ENCODE assay signal across 8 cellular contexts in the genomic region with DNA sequence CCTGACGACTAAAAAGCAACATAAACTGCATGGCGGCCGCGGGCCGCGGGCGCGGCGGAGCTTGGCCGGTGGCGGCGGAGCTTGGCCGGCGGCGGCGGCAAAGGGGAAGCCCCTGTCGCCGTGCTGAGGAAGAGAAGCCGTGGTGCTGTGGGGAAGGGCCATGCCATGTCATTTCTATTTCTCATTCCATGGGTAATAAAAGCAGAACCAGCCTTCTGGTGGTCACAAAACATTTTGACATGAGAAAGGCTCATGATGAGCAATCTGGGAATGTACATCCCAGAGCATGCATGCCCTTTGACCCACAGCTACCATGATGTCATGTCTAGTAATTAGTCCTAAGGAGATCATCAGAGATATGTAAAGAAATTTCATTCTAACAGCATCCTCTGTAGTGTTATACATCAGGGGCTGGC. TPM values are rescaled to one million over a fixed set of nuclear protein-coding genes. Genes with fewer than 3 reads are reported as not detected.
DNase-seq lines count a peak whose midpoint lies in the region; ATAC-seq and TF ChIP-seq lines count a peak whose summit lies in the region.

No MANE protein-coding gene starts in this region.

- H3K27ac ChIP-seq in MM.1S (ENCODE audit: low read length) = no peak overlapping the region
- peak overlapping the region; percentile 63 for H3K27ac ChIP-seq in left ventricle myocardium inferior (replicated peaks)

- H3K27ac Mint-ChIP-seq in activated T-helper 1 cell treated with anti-CD3 and anti-CD28 coated beads, Interleukin-12 subunit alpha, Interleukin-12 subunit beta, Interleukin-2, Interleukin-4 antibody, amounts not matched to agents 30 ng/mL and 10 ng/mL and 1 ng/mL, durations not matched to agents 14 hours and 24 hours and 36 hours = no peak overlapping the region
- peak overlapping the region in 1 of 2 donors; percentile 5 for H3K27ac Mint-ChIP-seq in stimulated activated naive CD8-positive, alpha-beta T cell treated with anti-CD3 and anti-CD28 coated beads, Interleukin-15, amount 100 ng/mL, for 72 hours
- no peak overlapping the region for H3K27ac Mint-ChIP-seq in glutamatergic neuron (ENCODE audit: unreplicated experiment)

- no peaks in the 10 kb centered on the region for H4K20me1 ChIP-seq in MM.1S (ENCODE audit: insufficient read depth, low read length)

- no peaks in the 10 kb centered on the region for H3F3A ChIP-seq in MM.1S (ENCODE audit: insufficient read depth, low read length)

- H3K27me3 ChIP-seq in MM.1S (replicated peaks; ENCODE audit: insufficient read depth, low read length) (no peaks in the 10 kb centered on the region), left ventricle myocardium inferior (ENCODE audit: low read depth) (no peaks in the 10 kb centered on the region)

- no peaks in the 10 kb centered on the region for H3K79me2 ChIP-seq in MM.1S (ENCODE audit: low read length)

- H2AFZ ChIP-seq in MM.1S (ENCODE audit: low read length) = no peak overlapping the region

- intact Hi-C loops in activated T-helper 1 cell treated with anti-CD3 and anti-CD28 coated beads, Interleukin-12 subunit alpha, Interleukin-12 subunit beta, Interleukin-2, Interleukin-4 antibody, amounts not matched to agents 30 ng/mL and 10 ng/mL and 1 ng/mL, durations not matched to agents 14 hours and 24 hours and 36 hours (cut with micrococcal nuclease) = loop anchor here (10.0 kb wide), 1 partner anchor 332 kb away; no protein-coding TSS in a partner anchor
- intact Hi-C loops in left ventricle myocardium inferior (cut with micrococcal nuclease) = no loop called here

- H3K4me3 Mint-ChIP-seq in activated T-helper 1 cell treated with anti-CD3 and anti-CD28 coated beads, Interleukin-12 subunit alpha, Interleukin-12 subunit beta, Interleukin-2, Interleukin-4 antibody, amounts not matched to agents 30 ng/mL and 10 ng/mL and 1 ng/mL, durations not matched to agents 14 hours and 24 hours and 36 hours = peak overlapping the region; percentile 53
- H3K4me3 Mint-ChIP-seq in stimulated activated naive CD8-positive, alpha-beta T cell treated with anti-CD3 and anti-CD28 coated beads, Interleukin-15, amount 100 ng/mL, for 72 hours = peak overlapping the region; percentile 71 to 74
- no peak overlapping the region for H3K4me3 Mint-ChIP-seq in glutamatergic neuron (ENCODE audit: unreplicated experiment)

- no peaks in the 10 kb centered on the region for H3K9me3 Mint-ChIP-seq in activated T-helper 1 cell treated with anti-CD3 and anti-CD28 coated beads, Interleukin-12 subunit alpha, Interleukin-12 subunit beta, Interleukin-2, Interleukin-4 antibody, amounts not matched to agents 30 ng/mL and 10 ng/mL and 1 ng/mL, durations not matched to agents 14 hours and 24 hours and 36 hours
- no peaks in the 10 kb centered on the region for H3K9me3 Mint-ChIP-seq in stimulated activated naive CD8-positive, alpha-beta T cell treated with anti-CD3 and anti-CD28 coated beads, Interleukin-15, amount 100 ng/mL, for 72 hours
- no peaks in the 10 kb centered on the region for H3K9me3 Mint-ChIP-seq in glutamatergic neuron (ENCODE audit: unreplicated experiment)

- no peaks in the 10 kb centered on the region for H3K4me1 ChIP-seq in MM.1S (ENCODE audit: low read length)
- peaks cover 8% of the 10 kb centered on the region for H3K4me1 ChIP-seq in left ventricle myocardium inferior

- no peaks in the 10 kb centered on the region for H3K9me3 ChIP-seq in MM.1S (replicated peaks; ENCODE audit: insufficient read depth, low read length)
- H3K9me3 ChIP-seq in left ventricle myocardium inferior (replicated peaks) = no peaks in the 10 kb centered on the region

- no peaks in the 10 kb centered on the region for H3K9me2 ChIP-seq in MM.1S (replicated peaks; ENCODE audit: insufficient read depth, low read length)

- H3K4me1 Mint-ChIP-seq in activated T-helper 1 cell treated with anti-CD3 and anti-CD28 coated beads, Interleukin-12 subunit alpha, Interleukin-12 subunit beta, Interleukin-2, Interleukin-4 antibody, amounts not matched to agents 30 ng/mL and 10 ng/mL and 1 ng/mL, durations not matched to agents 14 hours and 24 hours and 36 hours (ENCODE audit: low read depth) = peaks cover 10% of the 10 kb centered on the region
- peaks cover 24% of the 10 kb centered on the region for H3K4me1 Mint-ChIP-seq in stimulated activated naive CD8-positive, alpha-beta T cell treated with anti-CD3 and anti-CD28 coated beads, Interleukin-15, amount 100 ng/mL, for 72 hours
- H3K4me1 Mint-ChIP-seq in glutamatergic neuron (ENCODE audit: low read depth, unreplicated experiment) = no peaks in the 10 kb centered on the region

- DNase-seq in GF-D8 (lab: John Stamatoyannopoulos, UW) (peak; percentile 26), MM.1S (no peak), left ventricle myocardium inferior (no peak), DMS153 treated with DMSO at 0.1 percent for 48 hours (lab: John Stamatoyannopoulos, UW; ENCODE audit: unreplicated experiment) (no peak), glutamatergic neuron (no peak), AG08395 (ENCODE audit: low spot score) (no peak)
- DNase-seq in activated T-helper 1 cell treated with anti-CD3 and anti-CD28 coated beads, Interleukin-12 subunit alpha, Interleukin-12 subunit beta, Interleukin-2, Interleukin-4 antibody, amounts not matched to agents 30 ng/mL and 10 ng/mL and 1 ng/mL, durations not matched to agents 14 hours and 24 hours and 36 hours (ENCODE audit: low spot score) = peak; percentile 9
- peak; percentile 24 to 32 for DNase-seq in stimulated activated naive CD8-positive, alpha-beta T cell treated with anti-CD3 and anti-CD28 coated beads, Interleukin-15, amount 100 ng/mL, for 72 hours

- H3K9ac ChIP-seq in MM.1S (ENCODE audit: low read length) = no peak overlapping the region

- peaks cover 31% of the 10 kb centered on the region for H3K27me3 Mint-ChIP-seq in activated T-helper 1 cell treated with anti-CD3 and anti-CD28 coated beads, Interleukin-12 subunit alpha, Interleukin-12 subunit beta, Interleukin-2, Interleukin-4 antibody, amounts not matched to agents 30 ng/mL and 10 ng/mL and 1 ng/mL, durations not matched to agents 14 hours and 24 hours and 36 hours (ENCODE audit: insufficient read depth)
- peaks cover 42% of the 10 kb centered on the region for H3K27me3 Mint-ChIP-seq in stimulated activated naive CD8-positive, alpha-beta T cell treated with anti-CD3 and anti-CD28 coated beads, Interleukin-15, amount 100 ng/mL, for 72 hours
- H3K27me3 Mint-ChIP-seq in glutamatergic neuron (ENCODE audit: unreplicated experiment) = peaks cover 3% of the 10 kb centered on the region

- H3K36me3 ChIP-seq in MM.1S (replicated peaks; ENCODE audit: insufficient read depth, low read length) = no peaks in the 10 kb centered on the region
- no peaks in the 10 kb centered on the region for H3K36me3 ChIP-seq in left ventricle myocardium inferior

- TF ChIP-seq CTCF in MM.1S (IDR thresholded peaks at IDR 0.05; ENCODE audit: low read length) (no peak), left ventricle myocardium inferior (IDR thresholded peaks at IDR 0.05; ENCODE audit: borderline replicate concordance) (no peak), glutamatergic neuron (IDR thresholded peaks at IDR 0.05; ENCODE audit: partially characterized antibody, unreplicated experiment) (no peak)

- H3K4me3 ChIP-seq in MM.1S (ENCODE audit: low read length) = no peak overlapping the region
- H3K4me3 ChIP-seq in left ventricle myocardium inferior = peak overlapping the region; percentile 53

- ATAC-seq in stimulated activated naive CD8-positive, alpha-beta T cell treated with anti-CD3 and anti-CD28 coated beads, Interleukin-15, amount 100 ng/mL, for 72 hours = peak; percentile 92

- H3K36me3 Mint-ChIP-seq in activated T-helper 1 cell treated with anti-CD3 and anti-CD28 coated beads, Interleukin-12 subunit alpha, Interleukin-12 subunit beta, Interleukin-2, Interleukin-4 antibody, amounts not matched to agents 30 ng/mL and 10 ng/mL and 1 ng/mL, durations not matched to agents 14 hours and 24 hours and 36 hours (ENCODE audit: low read depth) = peaks cover 2% of the 10 kb centered on the region
- no peaks in the 10 kb centered on the region for H3K36me3 Mint-ChIP-seq in glutamatergic neuron (ENCODE audit: unreplicated experiment)

- peak overlapping the region; percentile 33; the same call in 1 of the 2 replicates for H3K4me2 ChIP-seq in MM.1S (ENCODE audit: low read depth, low read length)

RNA-seq across cellular contexts. Expression of a gene that starts 23.9 kb away (rescaled TPM):
- 36.5 and 36.9 TPM in 2 replicates for total RNA-seq in activated T-helper 1 cell treated with anti-CD3 and anti-CD28 coated beads, Interleukin-12 subunit alpha, Interleukin-12 subunit beta, Interleukin-2, Interleukin-4 antibody, amounts not matched to agents 30 ng/mL and 10 ng/mL and 1 ng/mL, durations not matched to agents 14 hours and 24 hours and 36 hours
- total RNA-seq in left ventricle myocardium inferior (13.0 TPM), glutamatergic neuron (ENCODE audit: unreplicated experiment) (28.0 TPM)

RNA-seq across cellular contexts. Expression of a gene that starts 47.1 kb away (rescaled TPM):
- not detected in 2 replicates for total RNA-seq in activated T-helper 1 cell treated with anti-CD3 and anti-CD28 coated beads, Interleukin-12 subunit alpha, Interleukin-12 subunit beta, Interleukin-2, Interleukin-4 antibody, amounts not matched to agents 30 ng/mL and 10 ng/mL and 1 ng/mL, durations not matched to agents 14 hours and 24 hours and 36 hours
- total RNA-seq in left ventricle myocardium inferior (12.9 TPM), glutamatergic neuron (ENCODE audit: unreplicated experiment) (0.98 TPM)

Comparison
In these comparisons a context has a peak if more than half of its experiments do, and no peak if none do; other contexts are left out.
1. DNase-seq: peak in GF-D8 (single experiment), activated T-helper 1 cell treated with anti-CD3 and anti-CD28 coated beads, Interleukin-12 subunit alpha, Interleukin-12 subunit beta, Interleukin-2, Interleukin-4 antibody, amounts not matched to agents 30 ng/mL and 10 ng/mL and 1 ng/mL, durations not matched to agents 14 hours and 24 hours and 36 hours (single experiment) and stimulated activated naive CD8-positive, alpha-beta T cell treated with anti-CD3 and anti-CD28 coated beads, Interleukin-15, amount 100 ng/mL, for 72 hours (2 of 2); none in MM.1S (single experiment), left ventricle myocardium inferior (single experiment), DMS153 treated with DMSO at 0.1 percent for 48 hours (single experiment), glutamatergic neuron (single experiment) and AG08395 (single experiment).